29 cellular contexts compared by ENCODE assay signal in genomic region chr18:21693322-21693721, GRCh38.
"Had no signal": no experiment of that assay in that cellular context is flagged by ENCODE, and none has a peak within 500 bp of the region (broad histone marks: within the 10 kb centered on the region; RNA-seq: fewer than 3 reads in every experiment).

No MANE protein-coding gene starts in this region.

- FAIRE-seq: astrocyte, bronchial epithelial cell, frontal cortex had no signal

- DNase-seq: activated CD4-positive, alpha-beta memory T cell treated with anti-CD3 and anti-CD28 coated beads for 36 hours; activated CD4-positive, alpha-beta T cell treated with anti-CD3 and anti-CD28 coated beads for 36 hours; activated CD4-positive, alpha-beta T cell treated with anti-CD3 and anti-CD28 coated beads, Interleukin-2, amount 10 ng/mL, durations not matched to agents 24 days and 14 days; activated CD4-positive, CD25-positive, alpha-beta regulatory T cell; activated CD4-positive, CD25-positive, alpha-beta regulatory T cell treated with anti-CD3 and anti-CD28 coated beads, Interleukin-2, amount 50 U/mL, for 72 hours; activated CD8-positive, alpha-beta T cell treated with anti-CD3 and anti-CD28 coated beads, Interleukin-2, amount 10 ng/mL, durations not matched to agents 7 days and 5 days; activated effector memory CD4-positive, alpha-beta T cell treated with Interleukin-2 at 50 U/mL for 16 hours; activated gamma-delta T cell treated with Interleukin-2 at 50 U/mL for 16 hours; activated naive CD4-positive, alpha-beta T cell treated with anti-CD3 and anti-CD28 coated beads, Interleukin-2, amount 50 U/mL, for 16 hours; activated naive CD4-positive, alpha-beta T cell treated with Interleukin-2 at 50 U/mL for 16 hours; activated T-cell treated with anti-CD3 and anti-CD28 coated beads, Interleukin-2, amount 50 U/mL, for 4 hours; amniotic stem cell; anterior cingulate cortex; brain microvascular endothelial cell; dorsolateral prefrontal cortex; effector memory CD4-positive, alpha-beta T cell; endodermal cell; foreskin fibroblast; T-helper 1 cell; T-helper 2 cell had no signal

- H3K4me1 Mint-ChIP-seq: activated T-helper 17 cell treated with anti-CD3 and anti-CD28 coated beads, Interleukin-2, amount 50 U/mL, for 72 hours; endodermal cell had no signal

- H3K4me3 ChIP-seq: coronary artery, dorsolateral prefrontal cortex had no signal

- H3K27me3 ChIP-seq: brain microvascular endothelial cell, dorsolateral prefrontal cortex had no signal

- ATAC-seq: activated CD4-positive, alpha-beta T cell treated with anti-CD3 and anti-CD28 coated beads for 36 hours; activated CD8-positive, alpha-beta T cell treated with anti-CD3 and anti-CD28 coated beads, Interleukin-2, amount 10 ng/mL, durations not matched to agents 7 days and 5 days; activated T-cell treated with anti-CD3 and anti-CD28 coated beads, Interleukin-2, amount 50 U/mL, for 4 hours; activated T-helper 17 cell treated with anti-CD3 and anti-CD28 coated beads, Interleukin-2, amount 50 U/mL, for 72 hours; esophagus mucosa had no signal

- H3K27ac Mint-ChIP-seq: activated CD4-positive, alpha-beta memory T cell treated with anti-CD3 and anti-CD28 coated beads for 36 hours; activated CD4-positive, alpha-beta T cell treated with anti-CD3 and anti-CD28 coated beads for 36 hours; activated CD4-positive, alpha-beta T cell treated with anti-CD3 and anti-CD28 coated beads, Interleukin-2, amount 10 ng/mL, durations not matched to agents 24 days and 14 days; activated CD8-positive, alpha-beta T cell treated with anti-CD3 and anti-CD28 coated beads, Interleukin-2, amount 10 ng/mL, durations not matched to agents 7 days and 5 days; activated naive CD8-positive, alpha-beta T cell; activated T-helper 17 cell treated with anti-CD3 and anti-CD28 coated beads, Interleukin-2, amount 50 U/mL, for 72 hours; dendritic cell treated with granulocyte-macrophage colony-stimulating factor and Interleukin-4, amounts not matched to agents 40 ng/mL and 50 ng/mL, for 4 days; endodermal cell had no signal

- H3K27me3 Mint-ChIP-seq: activated CD4-positive, alpha-beta memory T cell treated with anti-CD3 and anti-CD28 coated beads for 36 hours; activated CD4-positive, alpha-beta T cell treated with anti-CD3 and anti-CD28 coated beads for 36 hours; activated CD4-positive, alpha-beta T cell treated with anti-CD3 and anti-CD28 coated beads, Interleukin-2, amount 10 ng/mL, durations not matched to agents 24 days and 14 days; activated naive CD8-positive, alpha-beta T cell; activated T-helper 17 cell treated with anti-CD3 and anti-CD28 coated beads, Interleukin-2, amount 50 U/mL, for 72 hours; central memory CD8-positive, alpha-beta T cell; dendritic cell treated with granulocyte-macrophage colony-stimulating factor and Interleukin-4, amounts not matched to agents 40 ng/mL and 50 ng/mL, for 4 days had no signal

- H3K27ac ChIP-seq: brain microvascular endothelial cell, coronary artery, dorsolateral prefrontal cortex had no signal

- H3K4me3 Mint-ChIP-seq: activated CD4-positive, alpha-beta memory T cell treated with anti-CD3 and anti-CD28 coated beads for 36 hours; activated CD4-positive, alpha-beta T cell treated with anti-CD3 and anti-CD28 coated beads for 36 hours; activated CD4-positive, alpha-beta T cell treated with anti-CD3 and anti-CD28 coated beads, Interleukin-2, amount 10 ng/mL, durations not matched to agents 24 days and 14 days; activated CD8-positive, alpha-beta T cell treated with anti-CD3 and anti-CD28 coated beads, Interleukin-2, amount 10 ng/mL, durations not matched to agents 7 days and 5 days; activated naive CD8-positive, alpha-beta T cell; activated T-cell treated with anti-CD3 and anti-CD28 coated beads, Interleukin-2, amount 50 U/mL, for 4 hours; activated T-helper 17 cell treated with anti-CD3 and anti-CD28 coated beads, Interleukin-2, amount 50 U/mL, for 72 hours; central memory CD8-positive, alpha-beta T cell; dendritic cell treated with granulocyte-macrophage colony-stimulating factor and Interleukin-4, amounts not matched to agents 40 ng/mL and 50 ng/mL, for 4 days; endodermal cell had no signal

- H3K36me3 ChIP-seq: brain microvascular endothelial cell had no signal
